ENCODE assay signal across 9 cellular contexts in the genomic region with DNA sequence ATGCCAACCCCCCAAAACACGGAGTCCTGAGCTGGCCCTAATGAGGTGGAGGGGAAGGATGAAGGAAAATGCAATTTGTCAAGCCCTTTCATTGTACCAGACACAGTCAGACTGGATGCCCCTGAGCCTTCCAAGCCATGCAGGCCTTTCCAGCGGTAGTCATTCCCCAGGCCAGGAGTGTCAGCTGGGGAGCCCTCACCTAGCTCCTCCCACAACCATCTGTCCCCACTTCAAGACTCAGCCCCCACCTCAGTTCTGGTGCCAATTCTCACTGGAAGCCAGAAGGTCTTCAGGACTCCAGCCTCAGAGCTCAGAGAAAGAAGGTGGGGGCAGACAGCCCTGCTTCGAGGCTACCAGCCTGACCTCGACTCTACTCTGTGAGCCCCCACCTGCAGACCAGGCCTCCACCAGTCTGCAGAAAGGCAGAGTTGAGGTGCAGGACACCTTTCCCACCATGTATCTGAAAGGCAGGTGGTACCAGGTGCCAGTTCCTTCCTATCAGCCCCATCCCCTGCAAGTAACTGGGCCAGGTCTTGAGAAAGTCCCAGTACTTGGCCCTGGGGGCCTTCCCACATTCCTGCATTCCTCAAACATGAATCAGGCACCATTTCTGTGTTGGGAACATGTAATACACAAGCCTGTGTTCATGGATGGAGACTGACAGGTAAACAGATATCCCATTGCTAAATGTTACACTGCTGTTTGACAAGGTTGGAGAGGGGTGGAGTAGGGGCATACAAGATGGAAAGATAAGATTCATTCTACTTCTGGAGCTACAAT.
A peak's percentile ranks its signal among the peaks of the same experiment; 100 is the strongest.
DNase-seq lines count a peak whose midpoint lies in the region; FAIRE-seq and TF ChIP-seq lines count a peak whose summit lies in the region.
"Had no signal": no experiment of that assay in that cellular context is flagged by ENCODE, and none has a peak within 500 bp of the region (broad histone marks: within the 10 kb centered on the region; RNA-seq: fewer than 3 reads in every experiment).

No MANE protein-coding gene starts in this region.

- H2BK15ac ChIP-seq in H1 (ENCODE audit: low read length) = no peak overlapping the region

- no peaks in the 10 kb centered on the region; the same call in 1 of the 2 replicates for H3K79me1 ChIP-seq in H1 (ENCODE audit: low read depth, low read length)

- no peaks in the 10 kb centered on the region for H3K36me3 ChIP-seq in H1 (ENCODE audit: control insufficient read depth in 2 of 4, insufficient read depth in 4 of 4, low read length in 3 of 4)
- H3K36me3 ChIP-seq: transverse colon had no signal

- H3K27ac ChIP-seq in H1 (ENCODE audit: low read depth, low read length) = no peak overlapping the region
- H3K27ac ChIP-seq: transverse colon had no signal

- no peak overlapping the region for H4K8ac ChIP-seq in H1 (ENCODE audit: extremely low read depth, insufficient read depth, low read length)

- H3K4me3 ChIP-seq in H1 (ENCODE audit: extremely low read depth in 1 of 4, insufficient read depth in 2 of 4, low read depth in 3 of 4, low read length in 4 of 4) = no peak overlapping the region
- H3K4me3 ChIP-seq: transverse colon had no signal

- no peak overlapping the region for H4K5ac ChIP-seq in H1 (ENCODE audit: insufficient read length, low read depth, low read length)

- H3K56ac ChIP-seq in H1 (replicated peaks; ENCODE audit: insufficient read length, low read depth, low read length) = no peak overlapping the region

- POLR2A ChIA-PET in H1 (lab: Charles Lee; ENCODE audit: partially characterized antibody) (no interaction called here), GM10248 (lab: Yijun Ruan, JAX) (interaction anchor here (0.6 kb wide), 2 partner anchors 113 to 870 kb away, joined by 3 to 6 read pairs; no protein-coding TSS in a partner anchor)

- peaks cover 14 to 29% (median 27%) of the 10 kb centered on the region in 4 experiments for H3K27me3 ChIP-seq in H1 (replicated peaks in 1 of 4; ENCODE audit: control insufficient read depth in 3 of 4, extremely low read depth in 1 of 4, insufficient read depth in 3 of 4, low read length in 3 of 4)

- H4K91ac ChIP-seq in H1 (replicated peaks; ENCODE audit: insufficient read length, low read length) = peak overlapping the region; percentile 59

- no peaks in the 10 kb centered on the region for H3K9me3 ChIP-seq in H1 (ENCODE audit: insufficient read depth in 2 of 2, low read depth in 1 of 2, low read length in 1 of 2)
- H3K9me3 ChIP-seq: transverse colon had no signal

- H3K23ac ChIP-seq in H1 (ENCODE audit: insufficient read length) = no peak overlapping the region

- TF ChIP-seq POLR2A in H1 (IDR thresholded peaks at IDR 0.05; ENCODE audit: control extremely low read depth in 1 of 2, low read depth in 2 of 2, low read length in 2 of 2) = no peak

- no peak overlapping the region for H2AFZ ChIP-seq in H1 (ENCODE audit: low read length)

- H3K4me1 ChIP-seq in H1 (replicated peaks in 1 of 4; ENCODE audit: control insufficient read depth in 3 of 4, insufficient read depth in 4 of 4, low read length in 3 of 4) = peaks cover 3 to 11% (median 3%) of the 10 kb centered on the region in 4 experiments; a peak in 6 of 7 replicates

- DNase-seq in EL (peak; percentile 91), NCI-H460 (ENCODE audit: extremely low read depth, low read depth) (peak; percentile 9), H1 (ENCODE audit: low read depth in 1 of 2, low spot score in 2 of 2) (peak in 1 of 2 experiments; percentile 23), non-pigmented ciliary epithelial cell (ENCODE audit: low read depth) (peak; percentile 42), DMS79 treated with DMSO at 0.1 percent for 48 hours (lab: John Stamatoyannopoulos, UW) (no peak), globus pallidus (ENCODE audit: low spot score) (no peak), GM10248 (ENCODE audit: extremely low spot score) (no peak)
- DNase-seq in effector CD8-positive, alpha-beta T cell (lab: John Stamatoyannopoulos, UW) = no peak
- DNase-seq: transverse colon had no signal

- no peak overlapping the region for H3K14ac ChIP-seq in H1 (ENCODE audit: insufficient read length)

- no peak overlapping the region for H3K4me2 ChIP-seq in H1 (ENCODE audit: insufficient read depth in 1 of 2, low read depth in 2 of 2, low read length in 2 of 2)

- H3K79me2 ChIP-seq in H1 (ENCODE audit: control insufficient read depth in 1 of 2, insufficient read depth in 2 of 2, low read length in 2 of 2) = no peaks in the 10 kb centered on the region

- H3K9ac ChIP-seq in H1 (replicated peaks in 1 of 4; ENCODE audit: extremely low read depth in 1 of 4, low read depth in 3 of 4, low read length in 3 of 4) = no peak overlapping the region

- no peak overlapping the region for H3K18ac ChIP-seq in H1 (ENCODE audit: extremely low read depth, low read length)

- no peak overlapping the region for H2BK120ac ChIP-seq in H1 (replicated peaks; ENCODE audit: low read depth, low read length)

- no peak for FAIRE-seq in H1 (lab: Jason Lieb, UNC)

- TF ChIP-seq RAD21 in H1 (IDR thresholded peaks at IDR 0.05 in 1 of 2, conservative IDR thresholded peaks at IDR 0.05 in 1 of 2; ENCODE audit: low read depth in 2 of 2, low read length in 2 of 2) = no peak

- 82% methylated on average over 4 of the region's 4 CpGs; no CpG with 5 or more reads in 1 of the 2 experiments for WGBS in H1 (ENCODE audit: extremely low coverage in 1 of 2, insufficient coverage in 1 of 2, insufficient read length in 1 of 2, insufficient replicate concordance in 2 of 2, low coverage in 1 of 2, low lambda C conversion rate in 2 of 2, missing lambda C conversion rate in 1 of 2), 2 experiments

- CTCF ChIA-PET in H1 (lab: Charles Lee; ENCODE audit: partially characterized antibody) = interaction anchor here (0.5 to 1.8 kb wide), 4 partner anchors 10 to 35 kb away, joined by 3 to 5 read pairs (median 4); no protein-coding TSS in a partner anchor
- CTCF ChIA-PET in GM10248 (lab: Yijun Ruan, JAX) = interaction anchor here (0.8 to 2.9 kb wide), 3 partner anchors 17 to 92 kb away, joined by 3 to 10 read pairs (median 3); no protein-coding TSS in a partner anchor

- peaks cover 2 to 4% of the 10 kb centered on the region in 2 experiments for H4K20me1 ChIP-seq in H1 (replicated peaks in 1 of 2; ENCODE audit: control insufficient read depth in 1 of 2, insufficient read depth in 2 of 2, low read length in 2 of 2)

- H2BK20ac ChIP-seq in H1 (ENCODE audit: low read length) = no peak overlapping the region

- no peak for TF ChIP-seq EP300 in H1 (IDR thresholded peaks at IDR 0.05; ENCODE audit: borderline replicate concordance in 1 of 2, low read depth in 2 of 2, low read length in 2 of 2)

- H3K4ac ChIP-seq in H1 (replicated peaks; ENCODE audit: insufficient read length, low read depth, low read length) = no peak overlapping the region

- no peak overlapping the region; the same call in 1 of the 2 replicates for H2BK12ac ChIP-seq in H1 (ENCODE audit: low read depth, low read length)

- TF ChIP-seq CTCF in H1 (IDR thresholded peaks at IDR 0.05; ENCODE audit: control extremely low read depth in 1 of 3, insufficient read depth in 1 of 3, low read depth in 1 of 3, low read length in 3 of 3) (no peak), GM10248 (IDR thresholded peaks at IDR 0.05; ENCODE audit: control extremely low read depth, extremely low read depth, low read depth, missing control alignments) (no peak)

- peaks cover 5% of the 10 kb centered on the region for H3K23me2 ChIP-seq in H1 (ENCODE audit: low read depth, low read length)

- no peak overlapping the region for H2AK5ac ChIP-seq in H1 (ENCODE audit: low read depth, low read length)

- H2BK5ac ChIP-seq in H1 (ENCODE audit: low read depth, low read length) = no peak overlapping the region

TF ChIP-seq in H1, 55 proteins besides CTCF, POLR2A, EP300 and RAD21:
- TF ChIP-seq JUND (IDR thresholded peaks at IDR 0.05; ENCODE audit: low read length) = 0 out of 2 replicates have a peak, but pooled peaks have one; percentile 29
- TF ChIP-seq KDM1A (IDR thresholded peaks at IDR 0.05; ENCODE audit: borderline replicate concordance, low read length) = no peak

Comparison
In these comparisons a context has a peak if more than half of its experiments do, and no peak if none do; other contexts are left out.
1. DNase-seq: peak in EL (single experiment), NCI-H460 (single experiment) and non-pigmented ciliary epithelial cell (single experiment); none in DMS79 treated with DMSO at 0.1 percent for 48 hours (single experiment), globus pallidus (single experiment), GM10248 (single experiment) and effector CD8-positive, alpha-beta T cell (single experiment).